Comparison of ENCODE assay signal across 16 cellular contexts in genomic region chr1:172885976-172886375, GRCh38.
DNase-seq lines count a peak whose midpoint lies in the region; ATAC-seq and TF ChIP-seq lines count a peak whose summit lies in the region.
"Had no signal": no experiment of that assay in that cellular context is flagged by ENCODE, and none has a peak within 500 bp of the region (broad histone marks: within the 10 kb centered on the region; RNA-seq: fewer than 3 reads in every experiment).

No MANE protein-coding gene starts in this region.

- no peaks in the 10 kb centered on the region for H3K36me3 ChIP-seq in endodermal cell (ENCODE audit: control insufficient read depth, insufficient read depth, low read length)
- no peaks in the 10 kb centered on the region for H3K36me3 ChIP-seq in upper lobe of left lung
- H3K36me3 ChIP-seq: breast epithelium, HAP-1, thoracic aorta had no signal

- no peaks in the 10 kb centered on the region for H3K9me3 Mint-ChIP-seq in endodermal cell

- DNase-seq in EH (ENCODE audit: low read depth) (peak; percentile 82), M059J (ENCODE audit: low read depth) (peak; percentile 84), endodermal cell (no peak), omental fat pad (ENCODE audit: low spot score) (no peak), upper lobe of left lung (no peak), NCI-H2227 (lab: John Stamatoyannopoulos, UW; ENCODE audit: unreplicated experiment) (no peak), SIG-M5 treated with dmso at 0.1 percent for 504 hours (lab: John Stamatoyannopoulos, UW; ENCODE audit: unreplicated experiment) (no peak)
- DNase-seq: activated CD4-positive, alpha-beta T cell treated with anti-CD3 and anti-CD28 coated beads, Interleukin-2, amount 10 ng/mL, durations not matched to agents 24 days and 14 days; activated naive CD8-positive, alpha-beta T cell treated with anti-CD3 and anti-CD28 coated beads, Interleukin-2, amount 10 ng/mL, durations not matched to agents 7 days and 5 days; stimulated activated CD4-positive, alpha-beta T cell treated with anti-CD3 and anti-CD28 coated beads, Interleukin-15, amount 100 ng/mL, for 24 hours; T-cell had no signal

- 60 to 67% methylated on average over 1 of the region's 1 CpG for WGBS in endodermal cell (ENCODE audit: insufficient coverage in 1 of 2, insufficient read length in 1 of 2), 2 experiments
- WGBS in upper lobe of left lung, 2 donors = 63 to 71% methylated on average over 1 of the region's 1 CpG

- peaks cover 17% of the 10 kb centered on the region for H3K27me3 ChIP-seq in endodermal cell (ENCODE audit: control insufficient read depth, insufficient read depth, low read length, poor library complexity, severe bottlenecking)
- H3K27me3 ChIP-seq in upper lobe of left lung = no peaks in the 10 kb centered on the region
- H3K27me3 ChIP-seq: breast epithelium had no signal

- peaks cover 3% of the 10 kb centered on the region for H3K4me1 ChIP-seq in endodermal cell (ENCODE audit: control insufficient read depth, insufficient read depth, low read length)
- no peaks in the 10 kb centered on the region for H3K4me1 ChIP-seq in upper lobe of left lung
- H3K4me1 ChIP-seq: breast epithelium, HAP-1 had no signal

- TF ChIP-seq EP300 in upper lobe of left lung (IDR thresholded peaks at IDR 0.05) = no peak

- ATAC-seq in omental fat pad (ENCODE audit: low FRiP score) (peak; percentile 31), upper lobe of left lung (ENCODE audit: low FRiP score in 2 of 2) (no peak)
- ATAC-seq: activated T-helper 17 cell treated with anti-CD3 and anti-CD28 coated beads, Interleukin-2, amount 50 U/mL, for 72 hours; T-cell had no signal

- peaks cover 37% of the 10 kb centered on the region for H3K4me1 Mint-ChIP-seq in endodermal cell

- no peak for TF ChIP-seq POLR2A in upper lobe of left lung (IDR thresholded peaks at IDR 0.05)

- H3K4me3 ChIP-seq in endodermal cell (ENCODE audit: low read length) (no peak overlapping the region), upper lobe of left lung (no peak overlapping the region)
- H3K4me3 ChIP-seq: breast epithelium, HAP-1, thoracic aorta had no signal

- TF ChIP-seq CTCF in endodermal cell (conservative IDR thresholded peaks at IDR 0.05) (no peak), omental fat pad (IDR thresholded peaks at IDR 0.05) (no peak), upper lobe of left lung (IDR thresholded peaks at IDR 0.05) (no peak)

- H3K27ac Mint-ChIP-seq in endodermal cell = peak overlapping the region; percentile 75
- H3K27ac Mint-ChIP-seq: activated CD4-positive, alpha-beta T cell treated with anti-CD3 and anti-CD28 coated beads, Interleukin-2, amount 10 ng/mL, durations not matched to agents 24 days and 14 days; activated naive CD8-positive, alpha-beta T cell treated with anti-CD3 and anti-CD28 coated beads, Interleukin-2, amount 10 ng/mL, durations not matched to agents 7 days and 5 days; activated T-helper 17 cell treated with anti-CD3 and anti-CD28 coated beads, Interleukin-2, amount 50 U/mL, for 72 hours; T-cell had no signal

- H3K4me3 Mint-ChIP-seq in endodermal cell = no peak overlapping the region
- H3K4me3 Mint-ChIP-seq: activated CD4-positive, alpha-beta T cell treated with anti-CD3 and anti-CD28 coated beads, Interleukin-2, amount 10 ng/mL, durations not matched to agents 24 days and 14 days; activated naive CD8-positive, alpha-beta T cell treated with anti-CD3 and anti-CD28 coated beads, Interleukin-2, amount 10 ng/mL, durations not matched to agents 7 days and 5 days; activated T-helper 17 cell treated with anti-CD3 and anti-CD28 coated beads, Interleukin-2, amount 50 U/mL, for 72 hours; T-cell had no signal

- H3K9ac ChIP-seq in endodermal cell (ENCODE audit: extremely low read depth, low read length, poor library complexity, severe bottlenecking) = no peak overlapping the region

- H3K9me3 ChIP-seq in endodermal cell (ENCODE audit: control insufficient read depth, low read length) (peaks cover 10% of the 10 kb centered on the region), upper lobe of left lung (no peaks in the 10 kb centered on the region)
- H3K9me3 ChIP-seq: breast epithelium, HAP-1, thoracic aorta had no signal

- H3K27ac ChIP-seq in endodermal cell (ENCODE audit: low read depth, low read length) = no peak overlapping the region
- no peak overlapping the region for H3K27ac ChIP-seq in upper lobe of left lung
- H3K27ac ChIP-seq: breast epithelium, RWPE1, thoracic aorta had no signal

- no peaks in the 10 kb centered on the region for H3K36me3 Mint-ChIP-seq in endodermal cell (ENCODE audit: low read depth)
- H3K36me3 Mint-ChIP-seq: T-cell had no signal

- peaks cover 17% of the 10 kb centered on the region for H3K27me3 Mint-ChIP-seq in endodermal cell (ENCODE audit: insufficient read depth)

Comparison
In these comparisons a context has a peak if more than half of its experiments do, and no peak if none do; other contexts are left out.
1. DNase-seq: peak in EH (single experiment) and M059J (single experiment); none in endodermal cell (single experiment), omental fat pad (single experiment), upper lobe of left lung (0 of 2), NCI-H2227 (single experiment) and SIG-M5 treated with dmso at 0.1 percent for 504 hours (single experiment).